ENCODE assay signal across 7 cellular contexts in genomic region chr22:17774206-17774927, GRCh38. TPM values are rescaled to one million over a fixed set of nuclear protein-coding genes. Genes with fewer than 3 reads are reported as not detected.
DNase-seq lines count a peak whose midpoint lies in the region; ATAC-seq, FAIRE-seq and TF ChIP-seq lines count a peak whose summit lies in the region.

BID (minus strand) TSS chr22:17774469; CDS start chr22:17750116, 24,353 bp downstream.

- ATAC-seq in HG02885 (IDR thresholded peaks at IDR 0.05; ENCODE audit: poor library complexity, unreplicated experiment) (peak; percentile 35), SK-N-SH treated with all-trans-retinoic acid at 6 μM for 48 hours (peak; percentile 19)

- no peak within 1 kb of the TSS for H3K27ac ChIP-seq in keratinocyte (ENCODE audit: control insufficient read depth, insufficient read depth, low read length)

- peaks cover 11% of the 10 kb centered on the region for H3K27me3 ChIP-seq in keratinocyte (ENCODE audit: control insufficient read depth, extremely low read depth, insufficient read depth, low read length)

- H4K20me1 ChIP-seq in keratinocyte (ENCODE audit: control insufficient read depth, extremely low read depth, insufficient read depth, low read length), result peaks cover 13% of the 10 kb centered on the region

- peak within 1 kb of the TSS; percentile 62 for H3K9ac ChIP-seq in keratinocyte (ENCODE audit: control insufficient read depth, extremely low read depth, insufficient read depth, low read length)

- no peak for DNase-seq in cardiac fibroblast (ENCODE audit: low read depth in 2 of 2)
- no peak for DNase-seq in keratinocyte (ENCODE audit: low read depth, low spot score)
- DNase-seq in stimulated activated CD4-positive, alpha-beta T cell treated with anti-CD3 and anti-CD28 coated beads, Interleukin-2, amount 100 ng/mL, for 24 hours, result peak; percentile 47 to 49
- DNase-seq in DMS153 (lab: John Stamatoyannopoulos, UW), result no peak

- no peak for FAIRE-seq in keratinocyte (lab: Jason Lieb, UNC)

- H3K9me1 ChIP-seq in keratinocyte (ENCODE audit: control insufficient read depth, extremely low read depth, insufficient read depth, low read length), result no peaks in the 10 kb centered on the region

- dilution Hi-C loops in keratinocyte (cut with MboI; ENCODE audit: extremely low pct_ligation_motif_present, low sequenced_read_pairs), result no loop called here

- no peaks in the 10 kb centered on the region for H3K9me3 ChIP-seq in keratinocyte (ENCODE audit: control insufficient read depth, low read depth, low read length)

- peaks cover 11% of the 10 kb centered on the region for H3K79me2 ChIP-seq in keratinocyte (ENCODE audit: control insufficient read depth, insufficient read depth, low read length)

- H2AFZ ChIP-seq in keratinocyte (ENCODE audit: control insufficient read depth, low read length), result peak within 1 kb of the TSS; percentile 63

- H3K4me3 ChIP-seq in cardiac fibroblast (replicated peaks in 1 of 2; ENCODE audit: low read depth in 2 of 2, low read length in 2 of 2) (peak within 1 kb of the TSS; percentile 55 to 63), keratinocyte (ENCODE audit: control insufficient read depth in 2 of 3, extremely low read depth in 1 of 3, insufficient read depth in 2 of 3, low read depth in 1 of 3, low read length in 3 of 3) (peak within 1 kb of the TSS; percentile 60 to 79 (median 72))

- TF ChIP-seq CTCF in cardiac fibroblast (IDR thresholded peaks at IDR 0.05; ENCODE audit: low read depth, low read length), result no peak
- TF ChIP-seq CTCF in keratinocyte (optimal IDR thresholded peaks at IDR 0.05 in 1 of 3, IDR thresholded peaks at IDR 0.05 in 1 of 3, conservative IDR thresholded peaks at IDR 0.05 in 1 of 3; ENCODE audit: extremely low read depth in 1 of 3, insufficient read depth in 2 of 3, low read length in 3 of 3), result no peak

- H3K36me3 ChIP-seq in keratinocyte (ENCODE audit: control insufficient read depth in 2 of 2, extremely low read depth in 1 of 2, insufficient read depth in 2 of 2, low read length in 2 of 2), result no peaks in the 10 kb centered on the region

- peak; percentile 47 for TF ChIP-seq POLR2A in GM15510 (IDR thresholded peaks at IDR 0.05; ENCODE audit: borderline replicate concordance, extremely low read depth, insufficient read length)

- peak within 1 kb of the TSS; percentile 97 for H3K4me2 ChIP-seq in keratinocyte (ENCODE audit: control insufficient read depth, extremely low read depth, insufficient read depth, low read depth, low read length)

- H3K4me1 ChIP-seq in keratinocyte (ENCODE audit: control insufficient read depth, extremely low read depth, insufficient read depth, low read length), result peaks cover 13% of the 10 kb centered on the region

TF ChIP-seq in SK-N-SH treated with all-trans-retinoic acid at 6 μM for 48 hours, 23 proteins besides CTCF, POLR2A, EP300 and RAD21:
- TF ChIP-seq BACH2 (CRISPR knock-in tag; IDR thresholded peaks at IDR 0.05; ENCODE audit: borderline replicate concordance) (no peak), CSRNP3 (CRISPR knock-in tag; IDR thresholded peaks at IDR 0.05) (no peak), ARNTL (CRISPR knock-in tag; IDR thresholded peaks at IDR 0.05; ENCODE audit: borderline replicate concordance, low read depth) (no peak), PATZ1 (CRISPR knock-in tag; IDR thresholded peaks at IDR 0.05; ENCODE audit: borderline replicate concordance) (no peak), OSR1 (CRISPR knock-in tag; IDR thresholded peaks at IDR 0.05) (no peak), TSHZ2 (CRISPR knock-in tag; IDR thresholded peaks at IDR 0.05) (no peak), TOX (CRISPR knock-in tag; IDR thresholded peaks at IDR 0.05; ENCODE audit: borderline replicate concordance) (no peak), ZNF565 (CRISPR knock-in tag; conservative IDR thresholded peaks at IDR 0.05; ENCODE audit: low read depth) (no peak), ZNF70 (CRISPR knock-in tag; IDR thresholded peaks at IDR 0.05) (no peak)

RNA-seq across cellular contexts. Expression of gene BID, which starts in this region (rescaled TPM):
- 36.5 to 69.7 TPM (median 46.0 TPM) in 3 replicates for polyA plus RNA-seq in keratinocyte
- 33.9 TPM for polyA plus RNA-seq in keratinocyte (2011; ENCODE audit: low read depth)
- 56.0 and 89.5 TPM in 2 replicates for polyA plus RNA-seq in keratinocyte (2011; cell fraction: cytosol; rRNA removed)
- polyA plus RNA-seq in keratinocyte (2011; cell fraction: nucleus; rRNA removed), result 35.7 and 52.3 TPM in 2 replicates
- 26.2 and 26.3 TPM in 2 replicates for polyA plus RNA-seq in keratinocyte (2012; ENCODE audit: low replicate concordance)
- 11.3 to 47.4 TPM (median 21.5 TPM) in 3 replicates for polyA minus RNA-seq in keratinocyte
- 33.8 TPM for polyA minus RNA-seq in keratinocyte (2011; cell fraction: cytosol; rRNA and poly(A)+ RNA removed)
- polyA minus RNA-seq in keratinocyte (2011; cell fraction: nucleus; rRNA and poly(A)+ RNA removed), result 12.3 and 13.1 TPM in 2 replicates

Comparison
In these comparisons a context has a peak if more than half of its experiments do, and no peak if none do; other contexts are left out.
1. DNase-seq: peak in stimulated activated CD4-positive, alpha-beta T cell treated with anti-CD3 and anti-CD28 coated beads, Interleukin-2, amount 100 ng/mL, for 24 hours (2 of 2); none in cardiac fibroblast (0 of 2), keratinocyte (single experiment) and DMS153 (single experiment).